ENCODE assay signal across 8 cellular contexts in the genomic region with DNA sequence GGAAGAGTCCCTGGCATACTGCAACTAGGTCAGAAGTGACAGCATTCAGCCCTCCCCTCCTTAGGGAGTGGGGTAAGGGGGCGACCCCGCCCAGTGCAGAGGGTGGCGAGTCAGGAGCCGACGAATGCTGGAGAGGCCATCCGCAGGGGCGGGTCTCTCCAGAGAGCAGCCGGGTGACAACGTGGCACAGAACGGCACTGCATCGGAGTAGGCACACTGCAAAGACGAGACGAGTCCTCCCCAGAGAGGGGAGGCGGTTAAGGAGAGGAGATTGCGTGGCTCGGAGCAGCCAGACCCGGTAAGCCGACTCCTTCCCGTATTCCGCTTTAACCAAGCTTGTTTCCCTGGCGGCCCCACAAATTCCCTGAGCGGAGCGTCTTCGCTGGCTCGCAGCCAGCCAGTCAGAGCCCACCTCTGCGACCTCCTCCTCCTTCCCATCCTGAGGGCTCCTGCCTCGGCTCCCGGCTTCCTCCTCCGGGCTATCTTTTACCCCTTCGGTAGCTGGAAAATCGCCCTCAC. TPM values are rescaled to one million over a fixed set of nuclear protein-coding genes. Genes with fewer than 3 reads are reported as not detected.
DNase-seq lines count a peak whose midpoint lies in the region; ATAC-seq and TF ChIP-seq lines count a peak whose summit lies in the region.

No MANE protein-coding gene starts in this region.

- H3K27ac ChIP-seq in A673 (ENCODE audit: low read depth, low read length, poor library complexity, severe bottlenecking) (no peak overlapping the region), body of pancreas (no peak overlapping the region), thymus (ENCODE audit: low read depth) (no peak overlapping the region)
- H3K27ac ChIP-seq in effector memory CD4-positive, alpha-beta T cell (ENCODE audit: insufficient read depth, low read length, poor library complexity, severe bottlenecking) = no peak overlapping the region

- CTCF ChIA-PET in A673 (lab: Charles Lee) = interaction anchor here (0.5 kb wide), 1 partner anchor 154 kb away, joined by 3 read pairs; no protein-coding TSS in a partner anchor

- POLR2A ChIA-PET in A673 (lab: Charles Lee; ENCODE audit: low non-redundant PET) = no interaction called here

- DNase-seq in A673 (ENCODE audit: low spot score) (peak; percentile 23), HFF-Myc (ENCODE audit: extremely low read depth, low read depth) (no peak), body of pancreas (peak; percentile 12 to 46 (median 24)), kidney epithelial cell (ENCODE audit: low read depth) (no peak), NCI-H774 (lab: John Stamatoyannopoulos, UW) (no peak)
- DNase-seq in effector memory CD4-positive, alpha-beta T cell = no peak

- ATAC-seq in body of pancreas = peak; percentile 68
- ATAC-seq in GM18867 (IDR thresholded peaks at IDR 0.05; ENCODE audit: unreplicated experiment) = no peak

- intact Hi-C loops in A673 (cut with micrococcal nuclease; ENCODE audit: unreplicated experiment) (no loop called here), body of pancreas (cut with DNase I) (no loop called here)

- no peaks in the 10 kb centered on the region for H3K9me3 ChIP-seq in A673 (ENCODE audit: low read depth, low read length, poor library complexity, severe bottlenecking)
- H3K9me3 ChIP-seq in body of pancreas = no peaks in the 10 kb centered on the region
- H3K9me3 ChIP-seq in thymus (ENCODE audit: control insufficient read depth) = no peaks in the 10 kb centered on the region
- H3K9me3 ChIP-seq in effector memory CD4-positive, alpha-beta T cell (ENCODE audit: control insufficient read depth, low read length) = no peaks in the 10 kb centered on the region

- H3K27me3 ChIP-seq in A673 (replicated peaks; ENCODE audit: insufficient read depth, low read depth, low read length, poor library complexity) = peaks cover 3% of the 10 kb centered on the region
- no peaks in the 10 kb centered on the region for H3K27me3 ChIP-seq in body of pancreas
- no peaks in the 10 kb centered on the region for H3K27me3 ChIP-seq in kidney epithelial cell (ENCODE audit: control insufficient read depth, insufficient read depth, low read length)
- H3K27me3 ChIP-seq in thymus (ENCODE audit: control insufficient read depth, insufficient read depth) = no peaks in the 10 kb centered on the region
- no peaks in the 10 kb centered on the region for H3K27me3 ChIP-seq in effector memory CD4-positive, alpha-beta T cell (replicated peaks; ENCODE audit: control insufficient read depth, insufficient read depth, low read length, poor library complexity, severe bottlenecking)

- TF ChIP-seq CTCF in A673 (conservative IDR thresholded peaks at IDR 0.05; ENCODE audit: low read depth, low read length) (no peak), HFF-Myc (IDR thresholded peaks at IDR 0.05; ENCODE audit: low read depth, low read length, missing control alignments) (no peak), body of pancreas (IDR thresholded peaks at IDR 0.05) (no peak), kidney epithelial cell (IDR thresholded peaks at IDR 0.05; ENCODE audit: insufficient read depth, low read length, poor library complexity, severe bottlenecking) (no peak)

- H3K4me1 ChIP-seq in A673 (ENCODE audit: insufficient read depth, low read length, poor library complexity, severe bottlenecking) = no peaks in the 10 kb centered on the region
- no peaks in the 10 kb centered on the region for H3K4me1 ChIP-seq in body of pancreas
- H3K4me1 ChIP-seq in thymus (ENCODE audit: control insufficient read depth, insufficient read depth, low read length) = no peaks in the 10 kb centered on the region
- no peaks in the 10 kb centered on the region for H3K4me1 ChIP-seq in effector memory CD4-positive, alpha-beta T cell (ENCODE audit: control insufficient read depth, insufficient read depth, low read length, poor library complexity, severe bottlenecking)

- WGBS in body of pancreas, 2 donors = 0 to 2% methylated on average over 2 to 23 of the region's 31 CpGs
- WGBS in thymus = 2% methylated on average over 31 of the region's 31 CpGs

- H3K36me3 ChIP-seq in A673 (ENCODE audit: insufficient read depth, low read length, poor library complexity, severe bottlenecking) = no peaks in the 10 kb centered on the region
- no peaks in the 10 kb centered on the region for H3K36me3 ChIP-seq in body of pancreas (replicated peaks in 1 of 2; ENCODE audit: insufficient read depth in 1 of 2, low read depth in 2 of 2)
- no peaks in the 10 kb centered on the region for H3K36me3 ChIP-seq in kidney epithelial cell (ENCODE audit: control insufficient read depth, insufficient read depth, low read length)
- no peaks in the 10 kb centered on the region for H3K36me3 ChIP-seq in thymus (ENCODE audit: control insufficient read depth, insufficient read depth)
- no peaks in the 10 kb centered on the region for H3K36me3 ChIP-seq in effector memory CD4-positive, alpha-beta T cell (ENCODE audit: control insufficient read depth, insufficient read depth, low read length)

- H3K4me3 ChIP-seq in A673 (ENCODE audit: low read depth, low read length, poor library complexity, severe bottlenecking) (peak overlapping the region; percentile 44), HFF-Myc (replicated peaks; ENCODE audit: low read depth, low read length) (peak overlapping the region; percentile 52), body of pancreas (peak overlapping the region in 1 of 2 donors; percentile 10), kidney epithelial cell (ENCODE audit: low read depth, low read length) (peak overlapping the region; percentile 45), thymus (ENCODE audit: low read length) (peak overlapping the region; percentile 51)
- H3K4me3 ChIP-seq in effector memory CD4-positive, alpha-beta T cell (ENCODE audit: insufficient read depth, low read depth, low read length, poor library complexity, severe bottlenecking) = no peak overlapping the region

- peak in 2 of 3 donors; percentile 35 to 38 for TF ChIP-seq POLR2A in body of pancreas (IDR thresholded peaks at IDR 0.05)

- BruUV-seq in A673 (replicated peaks; lab: Mats Ljungman, UMichigan) = no TSS peak

RNA-seq across cellular contexts. Expression of gene LINC00632, which starts 54.9 kb away (rescaled TPM):
- 4.2 and 7.5 TPM in 2 replicates for total RNA-seq in A673 (2021)
- 10 to 100 TPM in 1 of 2 donors, 1 to 10 TPM in 1; 7.8 to 88.3 TPM for total RNA-seq in body of pancreas
- 1.4 and 3.7 TPM in 2 replicates for total RNA-seq in kidney epithelial cell
- 3.9 TPM for polyA plus RNA-seq in thymus

Comparison
In these comparisons a context has a peak if more than half of its experiments do, and no peak if none do; other contexts are left out.
1. DNase-seq: peak in A673 (single experiment) and body of pancreas (4 of 4); none in HFF-Myc (single experiment), kidney epithelial cell (single experiment), NCI-H774 (single experiment) and effector memory CD4-positive, alpha-beta T cell (0 of 3).